In genomic region chr9:112193562-112194288, GRCh38 we compare ENCODE assay signal across 20 cellular contexts. TPM values are rescaled to one million over a fixed set of nuclear protein-coding genes. Genes with fewer than 3 reads are reported as not detected.
DNase-seq lines count a peak whose midpoint lies in the region; ATAC-seq and TF ChIP-seq lines count a peak whose summit lies in the region.
"Had no signal": no experiment of that assay in that cellular context is flagged by ENCODE, and none has a peak within 500 bp of the region (broad histone marks: within the 10 kb centered on the region; RNA-seq: fewer than 3 reads in every experiment).

No MANE protein-coding gene starts in this region.

- H3K23me2 ChIP-seq in H9 (ENCODE audit: insufficient read length, low read depth, low read length, poor library complexity, severe bottlenecking), result no peaks in the 10 kb centered on the region

- no peak overlapping the region for H2AK5ac ChIP-seq in H9 (ENCODE audit: insufficient read length, low read length)

- no peak overlapping the region for H2BK20ac ChIP-seq in H9 (ENCODE audit: low read depth, low read length, poor library complexity, severe bottlenecking)

- H3K36me3 ChIP-seq in heart right ventricle, result no peaks in the 10 kb centered on the region
- H3K36me3 ChIP-seq: BE2C, left lung, ovary, SJCRH30, thyroid gland had no signal

- H3K27me3 ChIP-seq in H9 (ENCODE audit: insufficient read depth, low read length) (no peaks in the 10 kb centered on the region), heart right ventricle (no peaks in the 10 kb centered on the region)
- H3K27me3 ChIP-seq: BE2C, left lung, ovary, SJCRH30, thyroid gland had no signal

- H3K4me3 ChIP-seq in heart right ventricle, result no peak overlapping the region
- H3K4me3 ChIP-seq: GM23248, left lung, ovary, SJCRH30, skin epidermis, thyroid gland had no signal

- no peak overlapping the region for H4K8ac ChIP-seq in H9 (replicated peaks; ENCODE audit: insufficient read length, low read depth, low read length)

- H3K18ac ChIP-seq in H9 (ENCODE audit: insufficient read length, low read depth, low read length), result no peak overlapping the region

- H3K9ac ChIP-seq in H9 (ENCODE audit: extremely low read depth, insufficient read length, low read length), result no peak overlapping the region
- H3K9ac ChIP-seq: GM23248, KMS-11 had no signal

- no peaks in the 10 kb centered on the region; a peak in 1 of 5 replicates for H3K9me3 Mint-ChIP-seq in H9
- peaks cover 5% of the 10 kb centered on the region for H3K9me3 Mint-ChIP-seq in progenitor cell of endocrine pancreas (ENCODE audit: low read depth)
- H3K9me3 Mint-ChIP-seq: T-helper 2 cell treated with Interferon-gamma antibody and Interleukin-4, amounts not matched to agents 5 μg/mL and 100 μg/mL, for 36 hours had no signal

- no peak overlapping the region for H3K14ac ChIP-seq in H9 (ENCODE audit: insufficient read depth, low read length)

- H3K9me3 ChIP-seq in H9 (ENCODE audit: control insufficient read depth, low read depth, low read length) (no peaks in the 10 kb centered on the region), heart right ventricle (no peaks in the 10 kb centered on the region)
- H3K9me3 ChIP-seq: BE2C, left lung, ovary, SJCRH30, thyroid gland had no signal

- H4K91ac ChIP-seq in H9 (ENCODE audit: insufficient read length, low read depth, low read length), result no peak overlapping the region

- DNase-seq in H9, result no peak
- peak; percentile 52 for DNase-seq in NCI-H2227 treated with DMSO at 0.1 percent for 48 hours (lab: John Stamatoyannopoulos, UW)
- DNase-seq in heart right ventricle, result no peak
- peak; percentile 29 for DNase-seq in retina
- no peak for DNase-seq in AG20443 (ENCODE audit: low spot score)
- DNase-seq in progenitor cell of endocrine pancreas (ENCODE audit: low spot score, unreplicated experiment), result no peak
- DNase-seq in DMS153 treated with DMSO at 0.1 percent for 48 hours (lab: John Stamatoyannopoulos, UW; ENCODE audit: unreplicated experiment), result no peak
- DNase-seq: activated CD4-positive, alpha-beta T cell treated with anti-CD3 and anti-CD28 coated beads for 36 hours; aorta; BE2C; GM23248; left lung; NCI-H226; ovary; SJCRH30; thyroid gland had no signal

- H3K23ac ChIP-seq in H9 (ENCODE audit: insufficient read length, low read depth, low read length), result no peak overlapping the region

- H3K4me1 Mint-ChIP-seq in H9 (peaks cover 16 to 24% of the 10 kb centered on the region in 2 experiments), progenitor cell of endocrine pancreas (ENCODE audit: low read depth) (no peaks in the 10 kb centered on the region)

- H3K79me2 ChIP-seq in H9 (ENCODE audit: insufficient read depth, low read length), result no peaks in the 10 kb centered on the region

- H4K20me1 ChIP-seq in H9 (ENCODE audit: control insufficient read depth, insufficient read depth, insufficient read length), result no peaks in the 10 kb centered on the region

- peaks cover 0 to 6% (median 3%) of the 10 kb centered on the region in 3 experiments; a peak in 2 of 7 replicates for H3K36me3 Mint-ChIP-seq in H9 (ENCODE audit: insufficient read depth in 1 of 3, low read depth in 3 of 3)
- peaks cover 3% of the 10 kb centered on the region for H3K36me3 Mint-ChIP-seq in progenitor cell of endocrine pancreas (ENCODE audit: insufficient read depth)

- H3K4me3 Mint-ChIP-seq in H9 (peak overlapping the region in 1 of 2 experiments; percentile 46; a peak in 1 of 5 replicates), progenitor cell of endocrine pancreas (ENCODE audit: low read depth) (no peak overlapping the region)
- H3K4me3 Mint-ChIP-seq: activated CD4-positive, alpha-beta T cell treated with anti-CD3 and anti-CD28 coated beads for 36 hours; T-helper 2 cell treated with Interferon-gamma antibody and Interleukin-4, amounts not matched to agents 5 μg/mL and 100 μg/mL, for 36 hours had no signal

- H3K27ac ChIP-seq in H9 (ENCODE audit: insufficient read length, low read depth, low read length) (no peak overlapping the region), heart right ventricle (peak overlapping the region in 9 of 10 donors; percentile 57 to 80 (median 70))
- H3K27ac ChIP-seq: GM23248, KMS-11, ovary, SJCRH30, skin epidermis had no signal

- ATAC-seq in heart right ventricle, result peak in 7 of 8 donors; percentile 31 to 89 (median 52)
- no peak for ATAC-seq in GM18907 (IDR thresholded peaks at IDR 0.05; ENCODE audit: unreplicated experiment)
- ATAC-seq: activated CD4-positive, alpha-beta T cell treated with anti-CD3 and anti-CD28 coated beads for 36 hours; left lung had no signal

- H2BK15ac ChIP-seq in H9 (ENCODE audit: low read depth, low read length), result no peak overlapping the region

- no peak overlapping the region for H3K56ac ChIP-seq in H9 (ENCODE audit: insufficient read length, low read depth, low read length)

- H3K27me3 Mint-ChIP-seq in H9 (ENCODE audit: low read depth) (no peaks in the 10 kb centered on the region; the same call in 1 of the 2 replicates), progenitor cell of endocrine pancreas (no peaks in the 10 kb centered on the region)
- H3K27me3 Mint-ChIP-seq: activated CD4-positive, alpha-beta T cell treated with anti-CD3 and anti-CD28 coated beads for 36 hours had no signal

- H3K4ac ChIP-seq in H9 (ENCODE audit: low read depth, low read length), result no peak overlapping the region

- intact Hi-C loops in heart right ventricle (cut with DNase I), result no loop called here

- H4K5ac ChIP-seq in H9 (ENCODE audit: insufficient read length, low read depth, low read length), result no peak overlapping the region

- no peak overlapping the region for H3T11ph ChIP-seq in H9 (ENCODE audit: low read length)

- H2BK120ac ChIP-seq in H9 (ENCODE audit: low read depth, low read length, poor library complexity, severe bottlenecking), result no peak overlapping the region

- H2AFZ ChIP-seq in H9 (ENCODE audit: low read length), result no peak overlapping the region
- H2AFZ ChIP-seq: GM23248 had no signal

- H2BK5ac ChIP-seq in H9 (ENCODE audit: insufficient read length, low read length), result no peak overlapping the region

- H3K27ac Mint-ChIP-seq in H9 (peak overlapping the region; percentile 40 to 75 (median 65); a peak in 5 of 7 replicates), progenitor cell of endocrine pancreas (no peak overlapping the region)
- H3K27ac Mint-ChIP-seq: activated CD4-positive, alpha-beta T cell treated with anti-CD3 and anti-CD28 coated beads for 36 hours; T-helper 2 cell treated with Interferon-gamma antibody and Interleukin-4, amounts not matched to agents 5 μg/mL and 100 μg/mL, for 36 hours had no signal

- no CpG with 5 or more reads among the region's 6 CpGs for WGBS in H9 (ENCODE audit: extremely low coverage, insufficient read length, low lambda C conversion rate)
- WGBS in heart right ventricle, 2 donors, result 64 to 71% methylated on average over 6 of the region's 6 CpGs

- H3K79me1 ChIP-seq in H9 (ENCODE audit: insufficient read depth, low read depth, low read length, poor library complexity, severe bottlenecking), result no peaks in the 10 kb centered on the region

- TF ChIP-seq CTCF in H9 (conservative IDR thresholded peaks at IDR 0.05) (no peak), heart right ventricle (IDR thresholded peaks at IDR 0.05) (no peak), progenitor cell of endocrine pancreas (IDR thresholded peaks at IDR 0.05; ENCODE audit: unreplicated experiment) (no peak)

- H3K4me1 ChIP-seq in H9 (ENCODE audit: insufficient read depth, low read length) (peaks cover 3% of the 10 kb centered on the region; the same call in 1 of the 2 replicates), heart right ventricle (peaks cover 0 to 20% (median 5%) of the 10 kb centered on the region in 9 donors)
- H3K4me1 ChIP-seq: BE2C, left lung, thyroid gland had no signal

- no peak overlapping the region for H2BK12ac ChIP-seq in H9 (ENCODE audit: insufficient read length, low read depth, low read length)

- H3K4me2 ChIP-seq in H9 (ENCODE audit: insufficient read depth, insufficient read length, low read length), result peak overlapping the region; percentile 11
- H3K4me2 ChIP-seq: KMS-11 had no signal

RNA-seq across cellular contexts. Expression of gene SUSD1, which starts 18.6 kb away (rescaled TPM):
- total RNA-seq in H9 (2021) (7.7 and 8.1 TPM in 2 replicates), heart right ventricle (10 to 100 TPM in 1 of 10 donors, 1 to 10 TPM in 9; 2.2 to 14.7 (median 4.7) TPM), progenitor cell of endocrine pancreas (40.2 and 41.1 TPM in 2 replicates)
- polyA plus RNA-seq in heart right ventricle, result 1 to 10 TPM; 1.5 to 2.4 TPM

Comparison
In these comparisons a context has a peak if more than half of its experiments do, and no peak if none do; other contexts are left out.
1. DNase-seq: peak in NCI-H2227 treated with DMSO at 0.1 percent for 48 hours (single experiment) and retina (single experiment); none in H9 (single experiment), heart right ventricle (0 of 2), AG20443 (single experiment), progenitor cell of endocrine pancreas (single experiment) and DMS153 treated with DMSO at 0.1 percent for 48 hours (single experiment).